ENCODE assay signal across 16 cellular contexts in genomic region chr16:12927591-12927990, GRCh38. TPM values are rescaled to one million over a fixed set of nuclear protein-coding genes. Genes with fewer than 3 reads are reported as not detected.
DNase-seq lines count a peak whose midpoint lies in the region; ATAC-seq, FAIRE-seq and TF ChIP-seq lines count a peak whose summit lies in the region.
"Had no signal": no experiment of that assay in that cellular context is flagged by ENCODE, and none has a peak within 500 bp of the region (broad histone marks: within the 10 kb centered on the region; RNA-seq: fewer than 3 reads in every experiment).

No MANE protein-coding gene starts in this region.

- no peak for ATAC-seq in stimulated activated memory B cell treated with anti-CD40 and anti-IgM and Interleukin-4, amounts not matched to agents 10 μg/mL and 1 μg/mL and 100 μg/mL, for 72 hours
- ATAC-seq in GM21717 (IDR thresholded peaks at IDR 0.05; ENCODE audit: unreplicated experiment) (no peak), HG03571 (IDR thresholded peaks at IDR 0.05; ENCODE audit: unreplicated experiment) (no peak)

- H3K18ac ChIP-seq in H1 (ENCODE audit: extremely low read depth, low read length): no peak overlapping the region

- peaks cover 2% of the 10 kb centered on the region; the same call in 1 of the 2 replicates for H3K79me1 ChIP-seq in H1 (ENCODE audit: low read depth, low read length)

- no peak overlapping the region for H4K5ac ChIP-seq in H1 (ENCODE audit: insufficient read length, low read depth, low read length)

- H3K27ac Mint-ChIP-seq in nephron progenitor cell: no peak overlapping the region
- H3K27ac Mint-ChIP-seq in stimulated activated memory B cell treated with anti-CD40 and anti-IgM and Interleukin-4, amounts not matched to agents 10 μg/mL and 1 μg/mL and 100 μg/mL, for 72 hours: no peak overlapping the region
- H3K27ac Mint-ChIP-seq: CD14-positive monocyte; CD8-positive, alpha-beta memory T cell had no signal

- no peaks in the 10 kb centered on the region for H3K36me3 Mint-ChIP-seq in nephron progenitor cell (ENCODE audit: low read depth)
- no peaks in the 10 kb centered on the region for H3K36me3 Mint-ChIP-seq in stimulated activated memory B cell treated with anti-CD40 and anti-IgM and Interleukin-4, amounts not matched to agents 10 μg/mL and 1 μg/mL and 100 μg/mL, for 72 hours
- H3K36me3 Mint-ChIP-seq: CD14-positive monocyte; CD8-positive, alpha-beta memory T cell had no signal

- 87% methylated on average over 3 of the region's 3 CpGs; no CpG with 5 or more reads in 1 of the 2 experiments for WGBS in H1 (ENCODE audit: extremely low coverage in 1 of 2, insufficient coverage in 1 of 2, insufficient read length in 1 of 2, insufficient replicate concordance in 2 of 2, low coverage in 1 of 2, low lambda C conversion rate in 2 of 2, missing lambda C conversion rate in 1 of 2), 2 experiments

- no peaks in the 10 kb centered on the region for H3K27me3 ChIP-seq in H1 (replicated peaks in 1 of 4; ENCODE audit: control insufficient read depth in 3 of 4, extremely low read depth in 1 of 4, insufficient read depth in 3 of 4, low read length in 3 of 4)

- no peaks in the 10 kb centered on the region for H3K4me1 Mint-ChIP-seq in nephron progenitor cell
- no peaks in the 10 kb centered on the region for H3K4me1 Mint-ChIP-seq in stimulated activated memory B cell treated with anti-CD40 and anti-IgM and Interleukin-4, amounts not matched to agents 10 μg/mL and 1 μg/mL and 100 μg/mL, for 72 hours
- H3K4me1 Mint-ChIP-seq: CD14-positive monocyte; CD8-positive, alpha-beta memory T cell had no signal

- H2BK120ac ChIP-seq in H1 (replicated peaks; ENCODE audit: low read depth, low read length): no peak overlapping the region

- POLR2A ChIA-PET in H1 (lab: Charles Lee; ENCODE audit: partially characterized antibody): no interaction called here

- no peak for TF ChIP-seq POLR2A in H1 (IDR thresholded peaks at IDR 0.05; ENCODE audit: control extremely low read depth in 1 of 2, low read depth in 2 of 2, low read length in 2 of 2)

- peaks cover 8% of the 10 kb centered on the region for H3K27me3 Mint-ChIP-seq in nephron progenitor cell (ENCODE audit: low read depth, poor library complexity)
- H3K27me3 Mint-ChIP-seq in stimulated activated memory B cell treated with anti-CD40 and anti-IgM and Interleukin-4, amounts not matched to agents 10 μg/mL and 1 μg/mL and 100 μg/mL, for 72 hours: peaks cover 18% of the 10 kb centered on the region

- CTCF ChIA-PET in H1 (lab: Charles Lee; ENCODE audit: partially characterized antibody): interaction anchor here (0.6 kb wide), 1 partner anchor 14 kb away, joined by 3 read pairs; no protein-coding TSS in a partner anchor

- no peaks in the 10 kb centered on the region for H4K20me1 ChIP-seq in H1 (replicated peaks in 1 of 2; ENCODE audit: control insufficient read depth in 1 of 2, insufficient read depth in 2 of 2, low read length in 2 of 2)

- H3K4me1 ChIP-seq in H1 (replicated peaks in 1 of 4; ENCODE audit: control insufficient read depth in 3 of 4, insufficient read depth in 4 of 4, low read length in 3 of 4): no peaks in the 10 kb centered on the region
- H3K4me1 ChIP-seq: Caco-2 had no signal

- no peak overlapping the region for H3K9ac ChIP-seq in H1 (replicated peaks in 1 of 4; ENCODE audit: extremely low read depth in 1 of 4, low read depth in 3 of 4, low read length in 3 of 4)

- H3K9me3 Mint-ChIP-seq in nephron progenitor cell: no peaks in the 10 kb centered on the region
- H3K9me3 Mint-ChIP-seq in stimulated activated memory B cell treated with anti-CD40 and anti-IgM and Interleukin-4, amounts not matched to agents 10 μg/mL and 1 μg/mL and 100 μg/mL, for 72 hours: peaks cover 6% of the 10 kb centered on the region

- no peak overlapping the region for H3K14ac ChIP-seq in H1 (ENCODE audit: insufficient read length)

- H3K9me3 ChIP-seq in H1 (ENCODE audit: insufficient read depth in 2 of 2, low read depth in 1 of 2, low read length in 1 of 2): no peaks in the 10 kb centered on the region
- H3K9me3 ChIP-seq: Caco-2 had no signal

- DNase-seq in ELF-1 (ENCODE audit: low read depth, low spot score): peak; percentile 15
- no peak for DNase-seq in H1 (ENCODE audit: low read depth in 1 of 2, low spot score in 2 of 2)
- peak; percentile 18 for DNase-seq in nephron progenitor cell
- no peak for DNase-seq in coronary artery (ENCODE audit: low spot score)
- DNase-seq: Caco-2; CD8-positive, alpha-beta memory T cell; DMS53; HCEC 1CT had no signal

- no peak overlapping the region for H2AFZ ChIP-seq in H1 (ENCODE audit: low read length)

- H4K91ac ChIP-seq in H1 (replicated peaks; ENCODE audit: insufficient read length, low read length): no peak overlapping the region

- no peak for TF ChIP-seq RAD21 in Ishikawa (IDR thresholded peaks at IDR 0.05; ENCODE audit: low read depth)
- TF ChIP-seq RAD21 in H1 (IDR thresholded peaks at IDR 0.05 in 1 of 2, conservative IDR thresholded peaks at IDR 0.05 in 1 of 2; ENCODE audit: low read depth in 2 of 2, low read length in 2 of 2): no peak

- peaks cover 0 to 66% of the 10 kb centered on the region in 2 experiments; a peak in 2 of 4 replicates for H3K79me2 ChIP-seq in H1 (ENCODE audit: control insufficient read depth in 1 of 2, insufficient read depth in 2 of 2, low read length in 2 of 2)

- FAIRE-seq in H1 (lab: Jason Lieb, UNC): no peak
- FAIRE-seq: GM12891 had no signal

- no peak overlapping the region for H2AK5ac ChIP-seq in H1 (ENCODE audit: low read depth, low read length)

- no peak overlapping the region for H2BK15ac ChIP-seq in H1 (ENCODE audit: low read length)

- no peak overlapping the region for H2BK12ac ChIP-seq in H1 (ENCODE audit: low read depth, low read length)

- H3K23ac ChIP-seq in H1 (ENCODE audit: insufficient read length): no peak overlapping the region

- TF ChIP-seq CTCF in H1 (IDR thresholded peaks at IDR 0.05; ENCODE audit: control extremely low read depth in 1 of 3, insufficient read depth in 1 of 3, low read depth in 1 of 3, low read length in 3 of 3): no peak
- no peak for TF ChIP-seq CTCF in nephron progenitor cell (IDR thresholded peaks at IDR 0.05)
- TF ChIP-seq CTCF in coronary artery (IDR thresholded peaks at IDR 0.05): no peak

- H2BK20ac ChIP-seq in H1 (ENCODE audit: low read length): no peak overlapping the region

- H3K27ac ChIP-seq in H1 (ENCODE audit: low read depth, low read length) (no peak overlapping the region), coronary artery (no peak overlapping the region)

- H3K4ac ChIP-seq in H1 (replicated peaks; ENCODE audit: insufficient read length, low read depth, low read length): no peak overlapping the region

- H3K4me3 ChIP-seq in H1 (ENCODE audit: extremely low read depth in 1 of 4, insufficient read depth in 2 of 4, low read depth in 3 of 4, low read length in 4 of 4) (no peak overlapping the region), coronary artery (no peak overlapping the region)

- no peak overlapping the region for H3K4me3 Mint-ChIP-seq in nephron progenitor cell
- no peak overlapping the region for H3K4me3 Mint-ChIP-seq in stimulated activated memory B cell treated with anti-CD40 and anti-IgM and Interleukin-4, amounts not matched to agents 10 μg/mL and 1 μg/mL and 100 μg/mL, for 72 hours
- H3K4me3 Mint-ChIP-seq: CD14-positive monocyte; CD8-positive, alpha-beta memory T cell had no signal

- H3K36me3 ChIP-seq in H1 (ENCODE audit: control insufficient read depth in 2 of 4, insufficient read depth in 4 of 4, low read length in 3 of 4): no peaks in the 10 kb centered on the region

- H2BK5ac ChIP-seq in H1 (ENCODE audit: low read depth, low read length): no peak overlapping the region

- H3K56ac ChIP-seq in H1 (replicated peaks; ENCODE audit: insufficient read length, low read depth, low read length): no peak overlapping the region

- H3K4me2 ChIP-seq in H1 (ENCODE audit: insufficient read depth in 1 of 2, low read depth in 2 of 2, low read length in 2 of 2): no peak overlapping the region

- H4K8ac ChIP-seq in H1 (ENCODE audit: extremely low read depth, insufficient read depth, low read length): no peak overlapping the region; the same call in 1 of the 2 replicates

- H3K23me2 ChIP-seq in H1 (ENCODE audit: low read depth, low read length): no peaks in the 10 kb centered on the region

- TF ChIP-seq EP300 in Ishikawa (IDR thresholded peaks at IDR 0.05; ENCODE audit: borderline replicate concordance): no peak
- TF ChIP-seq EP300 in H1 (IDR thresholded peaks at IDR 0.05; ENCODE audit: borderline replicate concordance in 1 of 2, low read depth in 2 of 2, low read length in 2 of 2): no peak

TF ChIP-seq in Ishikawa, 13 proteins besides CTCF, POLR2A, EP300 and RAD21 (continues in another document):
- TF ChIP-seq FOXM1 (IDR thresholded peaks at IDR 0.05; ENCODE audit: borderline replicate concordance, low read depth): no peak
- TF ChIP-seq TAF1 (IDR thresholded peaks at IDR 0.05; ENCODE audit: low read depth): no peak

TF ChIP-seq in H1, 55 proteins besides CTCF, POLR2A, EP300 and RAD21:
- TF ChIP-seq KDM1A (IDR thresholded peaks at IDR 0.05; ENCODE audit: borderline replicate concordance, low read length): 0 out of 2 replicates have a peak, but pooled peaks have one; percentile 10
- TF ChIP-seq GTF2F1 (IDR thresholded peaks at IDR 0.05; ENCODE audit: borderline replicate concordance, low read depth, low read length): no peak

RNA-seq across cellular contexts. Expression of gene SHISA9, which starts 26.2 kb away (rescaled TPM):
- 39.8 and 41.9 TPM in 2 replicates for total RNA-seq in H1 (2021; fragmentation: NEBNext Ultra II Directional; extraction: Animal tissue kit (Norgen Biotek cat#: 25700))
- 25.6 and 28.7 TPM in 2 replicates for polyA plus RNA-seq in H1 (2011; rRNA removed)
- 18.3 TPM for polyA plus RNA-seq in H1 (2011; cell fraction: cytosol; rRNA removed)
- 29.4 TPM for polyA plus RNA-seq in H1 (2011; cell fraction: nucleus; rRNA removed)
- polyA plus RNA-seq in H1 (2012, experiment 1 of 2): 13.7 to 20.8 TPM (median 17.4 TPM) in 4 replicates
- 6.6 TPM for polyA plus RNA-seq in H1 (2012, experiment 2 of 2)
- 22.3 TPM for polyA plus RNA-seq in H1 (2013, experiment 1 of 2)
- polyA plus RNA-seq in H1 (2013, experiment 2 of 2): 26.4 TPM
- polyA minus RNA-seq in H1 (2011; rRNA and poly(A)+ RNA removed): 31.8 and 36.5 TPM in 2 replicates
- 41.0 TPM for polyA minus RNA-seq in H1 (2011; cell fraction: cytosol; rRNA and poly(A)+ RNA removed)
- 93.2 TPM for polyA minus RNA-seq in H1 (2011; cell fraction: nucleus; rRNA and poly(A)+ RNA removed)
- total RNA-seq: A673 had no signal
- polyA plus RNA-seq: BJ; CD14-positive monocyte; CD8-positive, alpha-beta memory T cell had no signal

Comparison
In these comparisons a context has a peak if more than half of its experiments do, and no peak if none do; other contexts are left out.
1. DNase-seq: peak in ELF-1 (single experiment) and nephron progenitor cell (single experiment); none in H1 (0 of 2) and coronary artery (single experiment).